ENCODE assay signal across 21 cellular contexts in genomic region chr1:16409536-16410152, GRCh38. TPM values are rescaled to one million over a fixed set of nuclear protein-coding genes. Genes with fewer than 3 reads are reported as not detected.
"Had no signal": no experiment of that assay in that cellular context is flagged by ENCODE, and none has a peak within 500 bp of the region (broad histone marks: within the 10 kb centered on the region; RNA-seq: fewer than 3 reads in every experiment).

No MANE protein-coding gene starts in this region.

- DNase-seq: activated gamma-delta T cell; anterior cingulate cortex; body of pancreas; dermis blood vessel endothelial cell; effector CD8-positive, alpha-beta T cell; erythroblast; foreskin fibroblast; heart right ventricle; islet precursor cell; left cardiac atrium; right cardiac atrium; stimulated activated CD4-positive, alpha-beta T cell treated with anti-CD3 and anti-CD28 coated beads, Interleukin-4, amount 100 ng/mL, for 24 hours; stimulated activated naive CD8-positive, alpha-beta T cell treated with anti-CD3 and anti-CD28 coated beads, Interleukin-15, amount 100 ng/mL, for 72 hours; T-helper 9 cell; tibial artery had no signal

- ATAC-seq: body of pancreas; left cardiac atrium; stimulated activated naive CD8-positive, alpha-beta T cell treated with anti-CD3 and anti-CD28 coated beads, Interleukin-15, amount 100 ng/mL, for 72 hours had no signal

- H2AFZ ChIP-seq: parathyroid adenoma had no signal

- H3K4me1 ChIP-seq: body of pancreas, heart right ventricle, parathyroid adenoma, tibial artery had no signal

- H3K36me3 ChIP-seq: heart right ventricle, tibial artery had no signal

- H3K4me3 ChIP-seq: body of pancreas, heart right ventricle, tibial artery had no signal

- H3K9me3 ChIP-seq: body of pancreas, heart right ventricle, tibial artery had no signal

- H3K9ac ChIP-seq: parathyroid adenoma had no signal

- H3K27ac ChIP-seq: body of pancreas, heart right ventricle, parathyroid adenoma, tibial artery had no signal

- H3K27me3 ChIP-seq: body of pancreas, heart right ventricle, tibial artery had no signal

- H3K79me2 ChIP-seq: parathyroid adenoma had no signal

RNA-seq across cellular contexts. Expression of gene SPATA21, which starts 27.6 kb away (rescaled TPM):
- total RNA-seq: body of pancreas; cardiac septum; fibroblast of lung; heart right ventricle; left cardiac atrium; natural killer cell treated with Interleukin-12 subunit alpha and Interleukin-12 subunit beta and Interleukin-15 and Interleukin-18, amount 100 ng/mL, for 72 hours; pulmonary artery endothelial cell; right cardiac atrium; urinary bladder had no signal
- polyA plus RNA-seq: fibroblast of lung had no signal
